In the genomic region with DNA sequence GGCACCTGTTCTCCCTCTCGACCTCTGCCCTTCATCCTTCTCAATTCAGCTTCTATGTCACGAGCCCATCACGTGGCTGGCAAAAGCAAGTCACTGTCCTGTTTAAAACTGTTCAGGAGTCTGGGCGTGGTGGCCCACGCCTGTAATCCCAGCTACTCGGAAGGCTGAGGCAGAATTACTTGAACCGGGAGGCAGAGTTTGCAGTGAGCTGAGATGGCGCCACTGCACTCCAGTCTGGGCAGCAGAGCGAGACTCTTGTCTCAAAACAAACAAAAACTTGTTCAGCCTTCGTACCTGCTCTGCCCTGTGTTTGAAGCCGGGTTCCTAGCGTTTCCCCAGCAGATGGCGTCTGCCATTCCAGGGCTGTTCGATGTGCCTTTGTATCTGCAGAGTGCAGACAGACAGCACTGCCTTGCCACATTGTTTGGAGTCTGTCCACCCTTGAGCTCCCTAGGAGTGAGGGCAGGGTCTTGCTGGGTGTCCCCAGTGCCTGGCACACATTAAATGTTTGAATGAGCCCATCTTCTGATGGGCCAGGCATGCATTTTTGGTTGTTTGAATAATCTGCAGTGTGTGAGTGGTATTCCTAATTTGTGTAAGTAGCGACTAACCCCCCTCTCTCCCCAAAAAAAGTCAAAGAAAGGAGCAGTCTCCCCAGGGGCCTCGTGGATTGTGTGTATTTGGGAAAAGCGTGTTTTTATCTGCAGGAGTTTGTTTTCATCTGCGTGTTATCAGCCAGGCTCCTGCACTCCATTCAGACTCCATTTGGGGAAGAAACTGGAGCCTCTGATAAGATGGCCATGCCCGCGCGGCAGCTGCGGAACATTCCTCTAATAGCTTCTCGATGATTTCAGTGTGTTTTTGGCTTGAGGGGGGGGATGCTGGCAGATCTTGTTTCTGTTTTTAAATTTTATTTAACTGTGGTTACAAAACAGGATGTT, we compare ENCODE assay signal across 1 cellular context.
TF ChIP-seq lines count a peak whose summit lies in the region.

No MANE protein-coding gene starts in this region.

TF ChIP-seq in SK-N-SH, 30 proteins besides CTCF, POLR2A, EP300 and RAD21 (continued from another document):
- peak; percentile 61 for TF ChIP-seq FOSL2 (IDR thresholded peaks at IDR 0.05; ENCODE audit: borderline replicate concordance, low read depth)
- peak; percentile 88 for TF ChIP-seq RCOR1 (IDR thresholded peaks at IDR 0.05; ENCODE audit: low read length)
- peak; percentile 93 for TF ChIP-seq MXI1 (IDR thresholded peaks at IDR 0.05; ENCODE audit: low read depth, low read length)
- TF ChIP-seq, protein P1, sequence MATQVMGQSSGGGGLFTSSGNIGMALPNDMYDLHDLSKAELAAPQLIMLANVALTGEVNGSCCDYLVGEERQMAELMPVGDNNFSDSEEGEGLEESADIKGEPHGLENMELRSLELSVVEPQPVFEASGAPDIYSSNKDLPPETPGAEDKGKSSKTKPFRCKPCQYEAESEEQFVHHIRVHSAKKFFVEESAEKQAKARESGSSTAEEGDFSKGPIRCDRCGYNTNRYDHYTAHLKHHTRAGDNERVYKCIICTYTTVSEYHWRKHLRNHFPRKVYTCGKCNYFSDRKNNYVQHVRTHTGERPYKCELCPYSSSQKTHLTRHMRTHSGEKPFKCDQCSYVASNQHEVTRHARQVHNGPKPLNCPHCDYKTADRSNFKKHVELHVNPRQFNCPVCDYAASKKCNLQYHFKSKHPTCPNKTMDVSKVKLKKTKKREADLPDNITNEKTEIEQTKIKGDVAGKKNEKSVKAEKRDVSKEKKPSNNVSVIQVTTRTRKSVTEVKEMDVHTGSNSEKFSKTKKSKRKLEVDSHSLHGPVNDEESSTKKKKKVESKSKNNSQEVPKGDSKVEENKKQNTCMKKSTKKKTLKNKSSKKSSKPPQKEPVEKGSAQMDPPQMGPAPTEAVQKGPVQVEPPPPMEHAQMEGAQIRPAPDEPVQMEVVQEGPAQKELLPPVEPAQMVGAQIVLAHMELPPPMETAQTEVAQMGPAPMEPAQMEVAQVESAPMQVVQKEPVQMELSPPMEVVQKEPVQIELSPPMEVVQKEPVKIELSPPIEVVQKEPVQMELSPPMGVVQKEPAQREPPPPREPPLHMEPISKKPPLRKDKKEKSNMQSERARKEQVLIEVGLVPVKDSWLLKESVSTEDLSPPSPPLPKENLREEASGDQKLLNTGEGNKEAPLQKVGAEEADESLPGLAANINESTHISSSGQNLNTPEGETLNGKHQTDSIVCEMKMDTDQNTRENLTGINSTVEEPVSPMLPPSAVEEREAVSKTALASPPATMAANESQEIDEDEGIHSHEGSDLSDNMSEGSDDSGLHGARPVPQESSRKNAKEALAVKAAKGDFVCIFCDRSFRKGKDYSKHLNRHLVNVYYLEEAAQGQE (IDR thresholded peaks at IDR 0.05; ENCODE audit: low read depth, low read length): no peak; the same call in 1 of the 2 replicates
- peak; percentile 80 for TF ChIP-seq GATA2 (CRISPR knock-in tag; IDR thresholded peaks at IDR 0.05)
- TF ChIP-seq TEAD4 (IDR thresholded peaks at IDR 0.05; ENCODE audit: borderline replicate concordance, insufficient read depth): peak; percentile 88
- TF ChIP-seq RFX5 (IDR thresholded peaks at IDR 0.05; ENCODE audit: low read length): no peak
- TF ChIP-seq ELF1 (IDR thresholded peaks at IDR 0.05): no peak
- 0 out of 2 replicates have a peak, but pooled peaks have one; percentile 48 for TF ChIP-seq FOXJ3 (CRISPR knock-in tag; IDR thresholded peaks at IDR 0.05)
- 0 out of 2 replicates have a peak, but pooled peaks have one; percentile 12 for TF ChIP-seq GABPA (IDR thresholded peaks at IDR 0.05; ENCODE audit: low read depth)
- 0 out of 2 replicates have a peak, but pooled peaks have one; percentile 25 for TF ChIP-seq NFIC (IDR thresholded peaks at IDR 0.05; ENCODE audit: borderline replicate concordance)
- TF ChIP-seq, protein P2, sequence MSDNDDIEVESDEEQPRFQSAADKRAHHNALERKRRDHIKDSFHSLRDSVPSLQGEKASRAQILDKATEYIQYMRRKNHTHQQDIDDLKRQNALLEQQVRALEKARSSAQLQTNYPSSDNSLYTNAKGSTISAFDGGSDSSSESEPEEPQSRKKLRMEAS (IDR thresholded peaks at IDR 0.05; ENCODE audit: low read depth): peak; percentile 69; the same call in 1 of the 2 replicates
- no peak for TF ChIP-seq EZH2phosphoT487 (IDR thresholded peaks at IDR 0.05; ENCODE audit: borderline replicate concordance, low read depth)
- peak; percentile 63 for TF ChIP-seq JUND (IDR thresholded peaks at IDR 0.05)
- TF ChIP-seq, protein P3, sequence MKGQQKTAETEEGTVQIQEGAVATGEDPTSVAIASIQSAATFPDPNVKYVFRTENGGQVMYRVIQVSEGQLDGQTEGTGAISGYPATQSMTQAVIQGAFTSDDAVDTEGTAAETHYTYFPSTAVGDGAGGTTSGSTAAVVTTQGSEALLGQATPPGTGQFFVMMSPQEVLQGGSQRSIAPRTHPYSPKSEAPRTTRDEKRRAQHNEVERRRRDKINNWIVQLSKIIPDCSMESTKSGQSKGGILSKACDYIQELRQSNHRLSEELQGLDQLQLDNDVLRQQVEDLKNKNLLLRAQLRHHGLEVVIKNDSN (IDR thresholded peaks at IDR 0.05; ENCODE audit: borderline replicate concordance, low read depth): no peak
